Comparison of ENCODE assay signal across 8 cellular contexts in the genomic region with DNA sequence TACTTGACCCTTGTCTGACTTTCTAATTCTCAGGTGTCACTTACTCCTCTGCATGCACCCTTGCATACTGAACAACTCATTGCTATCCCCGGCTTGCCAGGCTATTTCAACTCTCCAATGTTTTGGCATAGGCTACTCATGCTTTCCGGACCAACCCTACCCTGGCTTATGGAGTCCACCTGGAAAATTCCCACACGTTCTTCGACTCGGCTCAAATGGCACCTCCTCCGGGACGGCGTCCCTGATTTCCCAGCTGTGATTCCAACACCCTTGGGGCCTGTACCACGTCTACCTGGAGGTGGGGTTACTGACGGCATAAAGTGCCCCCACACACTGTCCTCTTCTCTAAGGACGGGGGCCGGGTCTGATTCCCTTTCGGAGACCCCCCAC. TPM values are rescaled to one million over a fixed set of nuclear protein-coding genes. Genes with fewer than 3 reads are reported as not detected.
A peak's percentile ranks its signal among the peaks of the same experiment; 100 is the strongest.
DNase-seq lines count a peak whose midpoint lies in the region; FAIRE-seq and TF ChIP-seq lines count a peak whose summit lies in the region.

No MANE protein-coding gene starts in this region.

- peak overlapping the region; percentile 85 for H3K27ac Mint-ChIP-seq in T-helper 2 cell treated with Interferon-gamma antibody and Interleukin-4, amounts not matched to agents 5 μg/mL and 100 μg/mL, for 36 hours
- peak overlapping the region; percentile 54 for H3K27ac Mint-ChIP-seq in stimulated activated naive CD8-positive, alpha-beta T cell treated with anti-CD3 and anti-CD28 coated beads, Interleukin-15, Interleukin-2, amounts not matched to agents 100 ng/mL and 50 ng/mL, for 24 hours

- H3K27me3 Mint-ChIP-seq in T-helper 2 cell treated with Interferon-gamma antibody and Interleukin-4, amounts not matched to agents 5 μg/mL and 100 μg/mL, for 36 hours (ENCODE audit: low read depth), result no peaks in the 10 kb centered on the region
- H3K27me3 Mint-ChIP-seq in stimulated activated naive CD8-positive, alpha-beta T cell treated with anti-CD3 and anti-CD28 coated beads, Interleukin-15, Interleukin-2, amounts not matched to agents 100 ng/mL and 50 ng/mL, for 24 hours, result no peaks in the 10 kb centered on the region

- H3K36me3 ChIP-seq in HUES6 (ENCODE audit: control insufficient read depth, insufficient read depth, low read length) (peaks cover 35% of the 10 kb centered on the region), ascending aorta (peaks cover 11 to 19% of the 10 kb centered on the region in 2 donors), keratinocyte (ENCODE audit: control insufficient read depth in 2 of 2, extremely low read depth in 1 of 2, insufficient read depth in 2 of 2, low read length in 2 of 2) (peaks cover 5 to 8% of the 10 kb centered on the region in 2 experiments)

- H3K9me3 ChIP-seq in HUES6 (ENCODE audit: control insufficient read depth, insufficient read depth, low read depth, low read length) (no peaks in the 10 kb centered on the region), ascending aorta (no peaks in the 10 kb centered on the region), keratinocyte (ENCODE audit: control insufficient read depth, low read depth, low read length) (no peaks in the 10 kb centered on the region)

- H3K9ac ChIP-seq in HUES6 (ENCODE audit: low read length), result peak overlapping the region; percentile 81
- peak overlapping the region; percentile 74 for H3K9ac ChIP-seq in keratinocyte (ENCODE audit: control insufficient read depth, extremely low read depth, insufficient read depth, low read length)

- H3K9me1 ChIP-seq in keratinocyte (ENCODE audit: control insufficient read depth, extremely low read depth, insufficient read depth, low read length), result no peaks in the 10 kb centered on the region

- peak overlapping the region; percentile 92 for H2AFZ ChIP-seq in keratinocyte (ENCODE audit: control insufficient read depth, low read length)

- peak; percentile 65 for FAIRE-seq in keratinocyte (lab: Jason Lieb, UNC)

- peak overlapping the region; percentile 86 for H3K4me3 ChIP-seq in HUES6 (ENCODE audit: low read depth, low read length)
- peak overlapping the region; percentile 90 to 95 for H3K4me3 ChIP-seq in ascending aorta
- H3K4me3 ChIP-seq in keratinocyte (ENCODE audit: control insufficient read depth in 2 of 3, extremely low read depth in 1 of 3, insufficient read depth in 2 of 3, low read depth in 1 of 3, low read length in 3 of 3), result peak overlapping the region; percentile 87 to 100 (median 90)

- H3K4me3 Mint-ChIP-seq in T-helper 2 cell treated with Interferon-gamma antibody and Interleukin-4, amounts not matched to agents 5 μg/mL and 100 μg/mL, for 36 hours, result peak overlapping the region; percentile 97
- H3K4me3 Mint-ChIP-seq in stimulated activated naive CD8-positive, alpha-beta T cell treated with anti-CD3 and anti-CD28 coated beads, Interleukin-15, Interleukin-2, amounts not matched to agents 100 ng/mL and 50 ng/mL, for 24 hours, result peak overlapping the region; percentile 96

- peaks cover 43% of the 10 kb centered on the region for H3K79me2 ChIP-seq in keratinocyte (ENCODE audit: control insufficient read depth, insufficient read depth, low read length)

- H3K4me2 ChIP-seq in keratinocyte (ENCODE audit: control insufficient read depth, extremely low read depth, insufficient read depth, low read depth, low read length), result peak overlapping the region; percentile 77

- intact Hi-C loops in ascending aorta (cut with DNase I), result no loop called here

- peaks cover 48% of the 10 kb centered on the region for H3K4me1 Mint-ChIP-seq in T-helper 2 cell treated with Interferon-gamma antibody and Interleukin-4, amounts not matched to agents 5 μg/mL and 100 μg/mL, for 36 hours (ENCODE audit: low read depth)
- H3K4me1 Mint-ChIP-seq in stimulated activated naive CD8-positive, alpha-beta T cell treated with anti-CD3 and anti-CD28 coated beads, Interleukin-15, Interleukin-2, amounts not matched to agents 100 ng/mL and 50 ng/mL, for 24 hours (ENCODE audit: low read depth), result peaks cover 57% of the 10 kb centered on the region

- peaks cover 53% of the 10 kb centered on the region for H3K36me3 Mint-ChIP-seq in T-helper 2 cell treated with Interferon-gamma antibody and Interleukin-4, amounts not matched to agents 5 μg/mL and 100 μg/mL, for 36 hours (ENCODE audit: low read depth)
- peaks cover 44% of the 10 kb centered on the region for H3K36me3 Mint-ChIP-seq in stimulated activated naive CD8-positive, alpha-beta T cell treated with anti-CD3 and anti-CD28 coated beads, Interleukin-15, Interleukin-2, amounts not matched to agents 100 ng/mL and 50 ng/mL, for 24 hours (ENCODE audit: low read depth)

- H3K4me1 ChIP-seq in HUES6 (ENCODE audit: control insufficient read depth, insufficient read depth, low read length), result peaks cover 3% of the 10 kb centered on the region; the same call in 1 of the 2 replicates
- peaks cover 0 to 8% of the 10 kb centered on the region in 2 donors for H3K4me1 ChIP-seq in ascending aorta
- peaks cover 11% of the 10 kb centered on the region for H3K4me1 ChIP-seq in keratinocyte (ENCODE audit: control insufficient read depth, extremely low read depth, insufficient read depth, low read length)

- TF ChIP-seq CTCF in ascending aorta (IDR thresholded peaks at IDR 0.05) (no peak), keratinocyte (optimal IDR thresholded peaks at IDR 0.05 in 1 of 3, IDR thresholded peaks at IDR 0.05 in 1 of 3, conservative IDR thresholded peaks at IDR 0.05 in 1 of 3; ENCODE audit: extremely low read depth in 1 of 3, insufficient read depth in 2 of 3, low read length in 3 of 3) (no peak)

- DNase-seq in T-helper 2 cell treated with Interferon-gamma antibody and Interleukin-4, amounts not matched to agents 5 μg/mL and 100 μg/mL, for 36 hours (ENCODE audit: low spot score), result no peak
- DNase-seq in T-helper 2 cell, result no peak
- DNase-seq in ascending aorta (ENCODE audit: low spot score in 2 of 2), result no peak
- DNase-seq in keratinocyte (ENCODE audit: low read depth, low spot score), result no peak
- no peak for DNase-seq in kidney glomerular epithelial cell (lab: John Stamatoyannopoulos, UW)
- no peak for DNase-seq in NCI-H1417 treated with DMSO at 0.1 percent for 48 hours (lab: John Stamatoyannopoulos, UW)

- H3K27ac ChIP-seq in HUES6 (ENCODE audit: low read depth, low read length) (no peak overlapping the region), ascending aorta (peak overlapping the region; percentile 80 to 81), keratinocyte (ENCODE audit: control insufficient read depth, insufficient read depth, low read length) (peak overlapping the region; percentile 60)

- dilution Hi-C loops in keratinocyte (cut with MboI; ENCODE audit: extremely low pct_ligation_motif_present, low sequenced_read_pairs), result no loop called here

- no peaks in the 10 kb centered on the region for H3K27me3 ChIP-seq in HUES6 (ENCODE audit: control insufficient read depth, insufficient read depth, low read length)
- H3K27me3 ChIP-seq in ascending aorta, result no peaks in the 10 kb centered on the region
- H3K27me3 ChIP-seq in keratinocyte (ENCODE audit: control insufficient read depth, extremely low read depth, insufficient read depth, low read length), result no peaks in the 10 kb centered on the region

- no peaks in the 10 kb centered on the region for H3K9me3 Mint-ChIP-seq in T-helper 2 cell treated with Interferon-gamma antibody and Interleukin-4, amounts not matched to agents 5 μg/mL and 100 μg/mL, for 36 hours
- no peaks in the 10 kb centered on the region for H3K9me3 Mint-ChIP-seq in stimulated activated naive CD8-positive, alpha-beta T cell treated with anti-CD3 and anti-CD28 coated beads, Interleukin-15, Interleukin-2, amounts not matched to agents 100 ng/mL and 50 ng/mL, for 24 hours

- no peaks in the 10 kb centered on the region for H4K20me1 ChIP-seq in keratinocyte (ENCODE audit: control insufficient read depth, extremely low read depth, insufficient read depth, low read length)

RNA-seq across cellular contexts. Expression of gene SMYD4, which starts 0.5 kb away (rescaled TPM):
- total RNA-seq in ascending aorta, result 7.6 TPM
- polyA plus RNA-seq in keratinocyte, result 5.6 to 6.3 TPM (median 5.8 TPM) in 3 replicates
- 3.0 TPM for polyA plus RNA-seq in keratinocyte (2011; ENCODE audit: low read depth)
- polyA plus RNA-seq in keratinocyte (2011; cell fraction: cytosol; rRNA removed), result 2.6 and 2.9 TPM in 2 replicates
- 12.9 and 15.0 TPM in 2 replicates for polyA plus RNA-seq in keratinocyte (2011; cell fraction: nucleus; rRNA removed)
- 4.0 and 5.3 TPM in 2 replicates for polyA plus RNA-seq in keratinocyte (2012; ENCODE audit: low replicate concordance)
- polyA minus RNA-seq in keratinocyte, result 9.7 to 12.1 TPM (median 11.0 TPM) in 3 replicates
- polyA minus RNA-seq in keratinocyte (2011; cell fraction: cytosol; rRNA and poly(A)+ RNA removed), result 4.0 TPM
- 8.7 and 15.7 TPM in 2 replicates for polyA minus RNA-seq in keratinocyte (2011; cell fraction: nucleus; rRNA and poly(A)+ RNA removed)

RNA-seq across cellular contexts. Expression of gene RPA1, which starts 0.6 kb away (rescaled TPM):
- total RNA-seq in ascending aorta, result 34.0 TPM
- polyA plus RNA-seq in keratinocyte, result 70.5 to 79.7 TPM (median 74.9 TPM) in 3 replicates
- 106 TPM for polyA plus RNA-seq in keratinocyte (2011; ENCODE audit: low read depth)
- polyA plus RNA-seq in keratinocyte (2011; cell fraction: cytosol; rRNA removed), result 58.5 and 69.8 TPM in 2 replicates
- polyA plus RNA-seq in keratinocyte (2011; cell fraction: nucleus; rRNA removed), result 81.6 and 93.6 TPM in 2 replicates
- 38.9 and 51.3 TPM in 2 replicates for polyA plus RNA-seq in keratinocyte (2012; ENCODE audit: low replicate concordance)
- polyA minus RNA-seq in keratinocyte, result 29.1 to 98.7 TPM (median 89.5 TPM) in 3 replicates
- polyA minus RNA-seq in keratinocyte (2011; cell fraction: cytosol; rRNA and poly(A)+ RNA removed), result 31.5 TPM
- polyA minus RNA-seq in keratinocyte (2011; cell fraction: nucleus; rRNA and poly(A)+ RNA removed), result 19.7 and 33.0 TPM in 2 replicates
